8 cellular contexts compared by ENCODE assay signal in the genomic region with DNA sequence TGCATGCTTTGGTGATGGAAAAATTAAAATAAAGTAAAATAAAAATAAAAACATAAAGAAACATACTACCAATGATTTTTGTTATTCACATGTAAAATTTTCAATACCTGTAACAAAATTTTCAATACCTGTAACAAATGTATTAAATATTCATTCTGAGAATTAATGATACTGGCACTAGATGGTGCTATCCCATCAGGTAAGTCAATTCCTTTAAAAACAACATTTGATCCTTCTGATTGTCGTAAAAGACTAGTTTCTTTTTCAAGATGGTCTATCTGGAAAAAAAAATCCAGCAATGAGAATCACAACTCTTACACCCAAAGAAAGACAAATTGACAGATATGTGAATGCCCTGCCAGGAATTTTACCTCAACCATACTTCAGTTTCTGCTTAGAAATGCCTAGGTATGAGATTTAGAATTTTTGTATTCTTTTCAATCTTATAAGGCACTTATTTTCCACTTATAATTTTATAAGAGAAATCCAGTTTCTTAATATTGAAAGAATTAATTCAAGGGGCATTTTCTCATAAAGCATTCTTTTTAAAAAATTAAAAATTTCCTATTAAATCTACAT. TPM values are rescaled to one million over a fixed set of nuclear protein-coding genes. Genes with fewer than 3 reads are reported as not detected.
DNase-seq lines count a peak whose midpoint lies in the region; ATAC-seq and TF ChIP-seq lines count a peak whose summit lies in the region.

No MANE protein-coding gene starts in this region.

- intact Hi-C loops in activated CD8-positive, alpha-beta T cell treated with anti-CD3 and anti-CD28 coated beads for 36 hours (cut with micrococcal nuclease), result no loop called here
- intact Hi-C loops in left colon (cut with DNase I, micrococcal nuclease), result no loop called here

- no peaks in the 10 kb centered on the region for H3K4me1 Mint-ChIP-seq in activated CD8-positive, alpha-beta T cell treated with anti-CD3 and anti-CD28 coated beads for 36 hours (ENCODE audit: low read depth)
- H3K4me1 Mint-ChIP-seq in activated CD8-positive, alpha-beta T cell treated with anti-CD3 and anti-CD28 coated beads, Interleukin-2, amount 10 ng/mL, durations not matched to agents 7 days and 5 days (ENCODE audit: low read depth), result peaks cover 2% of the 10 kb centered on the region

- H3K36me3 Mint-ChIP-seq in activated CD8-positive, alpha-beta T cell treated with anti-CD3 and anti-CD28 coated beads for 36 hours (ENCODE audit: low read depth), result peaks cover 29% of the 10 kb centered on the region
- peaks cover 8% of the 10 kb centered on the region for H3K36me3 Mint-ChIP-seq in activated CD8-positive, alpha-beta T cell treated with anti-CD3 and anti-CD28 coated beads, Interleukin-2, amount 10 ng/mL, durations not matched to agents 7 days and 5 days (ENCODE audit: low read depth)

- CTCF ChIA-PET in activated CD8-positive, alpha-beta T cell treated with anti-CD3 and anti-CD28 coated beads for 36 hours (lab: Charles Lee), result no interaction called here
- CTCF ChIA-PET in activated CD8-positive, alpha-beta T cell treated with anti-CD3 and anti-CD28 coated beads, Interleukin-2, amount 10 ng/mL, durations not matched to agents 7 days and 5 days (lab: Charles Lee), result no interaction called here

- H3K27ac Mint-ChIP-seq in activated CD8-positive, alpha-beta T cell treated with anti-CD3 and anti-CD28 coated beads for 36 hours, result no peak overlapping the region
- H3K27ac Mint-ChIP-seq in activated CD8-positive, alpha-beta T cell treated with anti-CD3 and anti-CD28 coated beads, Interleukin-2, amount 10 ng/mL, durations not matched to agents 7 days and 5 days, result no peak overlapping the region

- no peaks in the 10 kb centered on the region for H3K9me3 Mint-ChIP-seq in activated CD8-positive, alpha-beta T cell treated with anti-CD3 and anti-CD28 coated beads for 36 hours
- no peaks in the 10 kb centered on the region for H3K9me3 Mint-ChIP-seq in activated CD8-positive, alpha-beta T cell treated with anti-CD3 and anti-CD28 coated beads, Interleukin-2, amount 10 ng/mL, durations not matched to agents 7 days and 5 days (ENCODE audit: insufficient read depth)

- no peaks in the 10 kb centered on the region for H3K27me3 Mint-ChIP-seq in activated CD8-positive, alpha-beta T cell treated with anti-CD3 and anti-CD28 coated beads for 36 hours
- no peaks in the 10 kb centered on the region for H3K27me3 Mint-ChIP-seq in activated CD8-positive, alpha-beta T cell treated with anti-CD3 and anti-CD28 coated beads, Interleukin-2, amount 10 ng/mL, durations not matched to agents 7 days and 5 days (ENCODE audit: low read depth)

- POLR2A ChIA-PET in activated CD8-positive, alpha-beta T cell treated with anti-CD3 and anti-CD28 coated beads for 36 hours (lab: Charles Lee), result no interaction called here
- POLR2A ChIA-PET in activated CD8-positive, alpha-beta T cell treated with anti-CD3 and anti-CD28 coated beads, Interleukin-2, amount 10 ng/mL, durations not matched to agents 7 days and 5 days (lab: Charles Lee), result no interaction called here

- no peak for ATAC-seq in activated CD8-positive, alpha-beta T cell treated with anti-CD3 and anti-CD28 coated beads for 36 hours
- ATAC-seq in activated CD8-positive, alpha-beta T cell treated with anti-CD3 and anti-CD28 coated beads, Interleukin-2, amount 10 ng/mL, durations not matched to agents 7 days and 5 days, result no peak
- ATAC-seq in left colon (peak; percentile 56), HG02610 (IDR thresholded peaks at IDR 0.05; ENCODE audit: unreplicated experiment) (no peak), GM21360 (IDR thresholded peaks at IDR 0.05; ENCODE audit: unreplicated experiment) (no peak)

- DNase-seq in activated CD8-positive, alpha-beta T cell treated with anti-CD3 and anti-CD28 coated beads for 36 hours, result no peak
- no peak for DNase-seq in activated CD8-positive, alpha-beta T cell treated with anti-CD3 and anti-CD28 coated beads, Interleukin-2, amount 10 ng/mL, durations not matched to agents 7 days and 5 days
- peak; percentile 73 for DNase-seq in NCI-H1105 treated with DMSO at 0.1 percent for 48 hours (lab: John Stamatoyannopoulos, UW)
- DNase-seq in astrocyte of the hippocampus (ENCODE audit: low read depth, low spot score), result peak; percentile 39
- DNase-seq in left colon, result no peak
- no peak for DNase-seq in stimulated activated CD4-positive, alpha-beta T cell treated with anti-CD3 and anti-CD28 coated beads, Interleukin-2, amount 100 ng/mL, for 48 hours

- no peak overlapping the region for H3K4me3 Mint-ChIP-seq in activated CD8-positive, alpha-beta T cell treated with anti-CD3 and anti-CD28 coated beads for 36 hours
- H3K4me3 Mint-ChIP-seq in activated CD8-positive, alpha-beta T cell treated with anti-CD3 and anti-CD28 coated beads, Interleukin-2, amount 10 ng/mL, durations not matched to agents 7 days and 5 days, result no peak overlapping the region

- peak; percentile 54 for TF ChIP-seq CTCF in activated CD8-positive, alpha-beta T cell treated with anti-CD3 and anti-CD28 coated beads for 36 hours (IDR thresholded peaks at IDR 0.05)

RNA-seq across cellular contexts. Expression of a gene that starts 30.7 kb away (rescaled TPM):
- total RNA-seq in activated CD8-positive, alpha-beta T cell treated with anti-CD3 and anti-CD28 coated beads for 36 hours, result 10 to 100 TPM; 15.2 to 15.3 TPM
- 10 to 100 TPM; 10.3 to 10.6 TPM for total RNA-seq in activated CD8-positive, alpha-beta T cell treated with anti-CD3 and anti-CD28 coated beads, Interleukin-2, amount 10 ng/mL, durations not matched to agents 7 days and 5 days
- 1 to 10 TPM; 8.5 to 9.7 TPM for total RNA-seq in left colon

RNA-seq across cellular contexts. Expression of a gene that starts 30.9 kb away (rescaled TPM):
- 1 to 10 TPM; 4.7 to 5.0 TPM for total RNA-seq in activated CD8-positive, alpha-beta T cell treated with anti-CD3 and anti-CD28 coated beads for 36 hours
- 1 to 10 TPM; 5.3 to 5.4 TPM for total RNA-seq in activated CD8-positive, alpha-beta T cell treated with anti-CD3 and anti-CD28 coated beads, Interleukin-2, amount 10 ng/mL, durations not matched to agents 7 days and 5 days
- 10 to 100 TPM; 13.0 to 15.2 TPM for total RNA-seq in left colon

Comparison
In these comparisons a context has a peak if more than half of its experiments do, and no peak if none do; other contexts are left out.
1. DNase-seq: peak in NCI-H1105 treated with DMSO at 0.1 percent for 48 hours (single experiment) and astrocyte of the hippocampus (single experiment); none in activated CD8-positive, alpha-beta T cell treated with anti-CD3 and anti-CD28 coated beads for 36 hours (single experiment), activated CD8-positive, alpha-beta T cell treated with anti-CD3 and anti-CD28 coated beads, Interleukin-2, amount 10 ng/mL, durations not matched to agents 7 days and 5 days (single experiment), left colon (0 of 2) and stimulated activated CD4-positive, alpha-beta T cell treated with anti-CD3 and anti-CD28 coated beads, Interleukin-2, amount 100 ng/mL, for 48 hours (0 of 2).